Comparison of ENCODE assay signal across 16 cellular contexts in genomic region chr11:14529933-14530332, GRCh38. TPM values are rescaled to one million over a fixed set of nuclear protein-coding genes. Genes with fewer than 3 reads are reported as not detected.
DNase-seq lines count a peak whose midpoint lies in the region; ATAC-seq and TF ChIP-seq lines count a peak whose summit lies in the region.
"Had no signal": no experiment of that assay in that cellular context is flagged by ENCODE, and none has a peak within 500 bp of the region (broad histone marks: within the 10 kb centered on the region; RNA-seq: fewer than 3 reads in every experiment).

No MANE protein-coding gene starts in this region.

- H3K4me3 Mint-ChIP-seq in Calu3 (ENCODE audit: low read depth, unreplicated experiment): no peak overlapping the region
- H3K4me3 Mint-ChIP-seq: CD8-positive, alpha-beta memory T cell; H9 had no signal

- no peaks in the 10 kb centered on the region for H3K27me3 Mint-ChIP-seq in Calu3 (ENCODE audit: unreplicated experiment)
- H3K27me3 Mint-ChIP-seq: CD8-positive, alpha-beta memory T cell had no signal

- intact Hi-C loops in Calu3 (cut with micrococcal nuclease; ENCODE audit: unreplicated experiment): no loop called here
- intact Hi-C loops in HCT116 (cut with micrococcal nuclease): loop anchor here (10.0 kb wide), 2 partner anchors 65 to 235 kb away; no protein-coding TSS in a partner anchor
- intact Hi-C loops in left lung (cut with DNase I): loop anchor here in 1 of 2 donors (10.0 kb wide), 2 partner anchors 275 to 375 kb away; no protein-coding TSS in a partner anchor

- H3K9me3 ChIP-seq in HCT116 (ENCODE audit: control insufficient read depth in 1 of 2, insufficient read depth in 1 of 2, low read depth in 1 of 2, low read length in 2 of 2) (no peaks in the 10 kb centered on the region), left lung (no peaks in the 10 kb centered on the region)

- peaks cover 13% of the 10 kb centered on the region for H3K4me1 Mint-ChIP-seq in Calu3 (ENCODE audit: low read depth, unreplicated experiment)
- H3K4me1 Mint-ChIP-seq: CD8-positive, alpha-beta memory T cell had no signal

- no peaks in the 10 kb centered on the region for H4K20me1 ChIP-seq in HCT116 (ENCODE audit: insufficient read depth)
- H4K20me1 ChIP-seq: BLaER1 had no signal

- no TSS peak for BruUV-seq in Calu3 (replicated peaks; lab: Mats Ljungman, UMichigan)
- BruUV-seq in HCT116 (replicated peaks; lab: Mats Ljungman, UMichigan): no TSS peak

- ATAC-seq in HCT116 (peak; percentile 90), left lung (peak; percentile 87)

- no peak overlapping the region for H3K4me3 ChIP-seq in HCT116 (replicated peaks in 1 of 2; ENCODE audit: low read depth in 1 of 2, low read length in 2 of 2)
- H3K4me3 ChIP-seq in left lung: no peak overlapping the region
- H3K4me3 ChIP-seq: BLaER1 had no signal

- no peaks in the 10 kb centered on the region for H3K9me2 ChIP-seq in HCT116 (ENCODE audit: insufficient read depth)

- no peaks in the 10 kb centered on the region for H3K79me2 ChIP-seq in HCT116 (ENCODE audit: insufficient read depth, low read length)

- no peak overlapping the region for H3K9ac ChIP-seq in HCT116 (ENCODE audit: low read length)
- H3K9ac ChIP-seq: BLaER1 had no signal

- TF ChIP-seq RAD21 in HCT116 (IDR thresholded peaks at IDR 0.05; ENCODE audit: low read depth): no peak

- H3K9me3 Mint-ChIP-seq in Calu3 (ENCODE audit: low read depth, unreplicated experiment): no peaks in the 10 kb centered on the region
- H3K9me3 Mint-ChIP-seq: CD8-positive, alpha-beta memory T cell; H9 had no signal

- TF ChIP-seq CTCF in Calu3 (IDR thresholded peaks at IDR 0.05; ENCODE audit: unreplicated experiment): no peak
- TF ChIP-seq CTCF in HCT116 (IDR thresholded peaks at IDR 0.05 in 2 of 3, conservative IDR thresholded peaks at IDR 0.05 in 1 of 3; ENCODE audit: borderline replicate concordance in 1 of 3, insufficient read depth in 1 of 3, low read depth in 2 of 3, low read length in 2 of 3): no peak
- no peak for TF ChIP-seq CTCF in left lung (IDR thresholded peaks at IDR 0.05)

- RAD21 ChIA-PET in HCT116 (lab: Charles Lee; ENCODE audit: low non-redundant PET in 1 of 2, low total read pairs in 2 of 2, uncharacterized antibody in 2 of 2, unreplicated experiment in 2 of 2): no interaction called here

- H3K36me3 Mint-ChIP-seq in Calu3 (ENCODE audit: insufficient read depth, unreplicated experiment): no peaks in the 10 kb centered on the region

- H3K36me3 ChIP-seq in HCT116 (ENCODE audit: control insufficient read depth in 1 of 2, insufficient read depth in 2 of 2, low read length in 2 of 2): no peaks in the 10 kb centered on the region
- H3K36me3 ChIP-seq in left lung: no peaks in the 10 kb centered on the region
- H3K36me3 ChIP-seq: BLaER1 had no signal

- DNase-seq in Calu3 (peak; percentile 61), HCT116 (ENCODE audit: low read depth, low spot score) (no peak), SW480 (ENCODE audit: low spot score) (peak; percentile 69), left lung (no peak), erythroblast (lab: John Stamatoyannopoulos, UW) (no peak), NCI-H2196 treated with DMSO at 0.1 percent for 48 hours (lab: John Stamatoyannopoulos, UW; ENCODE audit: unreplicated experiment) (no peak), cerebellar cortex (ENCODE audit: low spot score) (no peak), Kasumi-1 (lab: John Stamatoyannopoulos, UW) (no peak)
- DNase-seq: CD8-positive, alpha-beta memory T cell; DMS 273 treated with DMSO at 0.1 percent for 48 hours; H9; NCI-H1048; NCI-H345; NCI-H526 treated with DMSO at 0.1 percent for 48 hours; Right ventricle myocardium superior had no signal

- POLR2A ChIA-PET in HCT116 (lab: Charles Lee): no interaction called here

- H3K4me1 ChIP-seq in HCT116 (ENCODE audit: control insufficient read depth in 1 of 2, insufficient read depth in 2 of 2, low read length in 2 of 2): peaks cover 15 to 17% of the 10 kb centered on the region in 2 experiments
- no peaks in the 10 kb centered on the region for H3K4me1 ChIP-seq in left lung
- H3K4me1 ChIP-seq: BLaER1 had no signal

- H2AFZ ChIP-seq in HCT116 (ENCODE audit: low read depth, low read length, poor library complexity, severe bottlenecking): no peak overlapping the region

- no peak for TF ChIP-seq POLR2A in HCT116 (IDR thresholded peaks at IDR 0.05; ENCODE audit: borderline replicate concordance, extremely low read depth, insufficient read depth, insufficient read length)
- TF ChIP-seq POLR2A in erythroblast (IDR thresholded peaks at IDR 0.05; ENCODE audit: low read length): no peak

- peak overlapping the region; percentile 54 for H3K4me2 ChIP-seq in HCT116 (ENCODE audit: low read length)
- H3K4me2 ChIP-seq: BLaER1 had no signal

- H3K27me3 ChIP-seq in HCT116 (ENCODE audit: insufficient read depth, low read length): no peaks in the 10 kb centered on the region
- no peaks in the 10 kb centered on the region for H3K27me3 ChIP-seq in left lung
- H3K27me3 ChIP-seq: BLaER1 had no signal

- H3K27ac ChIP-seq in HCT116 (ENCODE audit: low read depth, low read length): no peak overlapping the region
- no peak overlapping the region for H3K27ac ChIP-seq in left lung
- H3K27ac ChIP-seq: BLaER1 had no signal

- CTCF ChIA-PET in Calu3 (lab: Charles Lee) (no interaction called here), HCT116 (lab: Charles Lee) (interaction anchor here (1.0 kb wide), 1 partner anchor 378 kb away, joined by 3 read pairs; no protein-coding TSS in a partner anchor)

- no peak overlapping the region for H3K27ac Mint-ChIP-seq in Calu3 (ENCODE audit: unreplicated experiment)

TF ChIP-seq in HCT116, 20 proteins besides CTCF, POLR2A, EP300 and RAD21:
- TF ChIP-seq SRF (IDR thresholded peaks at IDR 0.05; ENCODE audit: low read depth) (no peak), FOSL1 (IDR thresholded peaks at IDR 0.05; ENCODE audit: low read depth) (peak; percentile 58; the same call in 1 of the 2 replicates), JUND (IDR thresholded peaks at IDR 0.05) (peak; percentile 63), CBX3 (IDR thresholded peaks at IDR 0.05; ENCODE audit: low read depth) (0 out of 2 replicates have a peak, but pooled peaks have one; percentile 32), SIN3A (IDR thresholded peaks at IDR 0.05; ENCODE audit: low read depth) (no peak), EZH2 (IDR thresholded peaks at IDR 0.05) (no peak), TCF7L2 (IDR thresholded peaks at IDR 0.05; ENCODE audit: borderline replicate concordance, extremely low read depth, insufficient read depth, insufficient read length) (peak; percentile 85), ZNF274 (IDR thresholded peaks at IDR 0.05; ENCODE audit: low read depth, low read length) (no peak), SP1 (IDR thresholded peaks at IDR 0.05; ENCODE audit: low read depth) (peak; percentile 55)
- TF ChIP-seq, protein P1, sequence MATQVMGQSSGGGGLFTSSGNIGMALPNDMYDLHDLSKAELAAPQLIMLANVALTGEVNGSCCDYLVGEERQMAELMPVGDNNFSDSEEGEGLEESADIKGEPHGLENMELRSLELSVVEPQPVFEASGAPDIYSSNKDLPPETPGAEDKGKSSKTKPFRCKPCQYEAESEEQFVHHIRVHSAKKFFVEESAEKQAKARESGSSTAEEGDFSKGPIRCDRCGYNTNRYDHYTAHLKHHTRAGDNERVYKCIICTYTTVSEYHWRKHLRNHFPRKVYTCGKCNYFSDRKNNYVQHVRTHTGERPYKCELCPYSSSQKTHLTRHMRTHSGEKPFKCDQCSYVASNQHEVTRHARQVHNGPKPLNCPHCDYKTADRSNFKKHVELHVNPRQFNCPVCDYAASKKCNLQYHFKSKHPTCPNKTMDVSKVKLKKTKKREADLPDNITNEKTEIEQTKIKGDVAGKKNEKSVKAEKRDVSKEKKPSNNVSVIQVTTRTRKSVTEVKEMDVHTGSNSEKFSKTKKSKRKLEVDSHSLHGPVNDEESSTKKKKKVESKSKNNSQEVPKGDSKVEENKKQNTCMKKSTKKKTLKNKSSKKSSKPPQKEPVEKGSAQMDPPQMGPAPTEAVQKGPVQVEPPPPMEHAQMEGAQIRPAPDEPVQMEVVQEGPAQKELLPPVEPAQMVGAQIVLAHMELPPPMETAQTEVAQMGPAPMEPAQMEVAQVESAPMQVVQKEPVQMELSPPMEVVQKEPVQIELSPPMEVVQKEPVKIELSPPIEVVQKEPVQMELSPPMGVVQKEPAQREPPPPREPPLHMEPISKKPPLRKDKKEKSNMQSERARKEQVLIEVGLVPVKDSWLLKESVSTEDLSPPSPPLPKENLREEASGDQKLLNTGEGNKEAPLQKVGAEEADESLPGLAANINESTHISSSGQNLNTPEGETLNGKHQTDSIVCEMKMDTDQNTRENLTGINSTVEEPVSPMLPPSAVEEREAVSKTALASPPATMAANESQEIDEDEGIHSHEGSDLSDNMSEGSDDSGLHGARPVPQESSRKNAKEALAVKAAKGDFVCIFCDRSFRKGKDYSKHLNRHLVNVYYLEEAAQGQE (IDR thresholded peaks at IDR 0.05; ENCODE audit: low read depth): no peak
- TF ChIP-seq, protein P2, sequence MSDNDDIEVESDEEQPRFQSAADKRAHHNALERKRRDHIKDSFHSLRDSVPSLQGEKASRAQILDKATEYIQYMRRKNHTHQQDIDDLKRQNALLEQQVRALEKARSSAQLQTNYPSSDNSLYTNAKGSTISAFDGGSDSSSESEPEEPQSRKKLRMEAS (IDR thresholded peaks at IDR 0.05): no peak
- TF ChIP-seq, protein P3, sequence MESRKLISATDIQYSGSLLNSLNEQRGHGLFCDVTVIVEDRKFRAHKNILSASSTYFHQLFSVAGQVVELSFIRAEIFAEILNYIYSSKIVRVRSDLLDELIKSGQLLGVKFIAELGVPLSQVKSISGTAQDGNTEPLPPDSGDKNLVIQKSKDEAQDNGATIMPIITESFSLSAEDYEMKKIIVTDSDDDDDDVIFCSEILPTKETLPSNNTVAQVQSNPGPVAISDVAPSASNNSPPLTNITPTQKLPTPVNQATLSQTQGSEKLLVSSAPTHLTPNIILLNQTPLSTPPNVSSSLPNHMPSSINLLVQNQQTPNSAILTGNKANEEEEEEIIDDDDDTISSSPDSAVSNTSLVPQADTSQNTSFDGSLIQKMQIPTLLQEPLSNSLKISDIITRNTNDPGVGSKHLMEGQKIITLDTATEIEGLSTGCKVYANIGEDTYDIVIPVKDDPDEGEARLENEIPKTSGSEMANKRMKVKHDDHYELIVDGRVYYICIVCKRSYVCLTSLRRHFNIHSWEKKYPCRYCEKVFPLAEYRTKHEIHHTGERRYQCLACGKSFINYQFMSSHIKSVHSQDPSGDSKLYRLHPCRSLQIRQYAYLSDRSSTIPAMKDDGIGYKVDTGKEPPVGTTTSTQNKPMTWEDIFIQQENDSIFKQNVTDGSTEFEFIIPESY (IDR thresholded peaks at IDR 0.05; ENCODE audit: extremely low read depth, insufficient replicate concordance, low read length): no peak

RNA-seq across cellular contexts. Expression of gene PSMA1, which starts 9.7 kb away (rescaled TPM):
- total RNA-seq in Calu3 (2022) (187 and 205 TPM in 2 replicates), HCT116 (2021; ENCODE audit: unreplicated experiment) (211 TPM), left lung (100 to 1,000 TPM; 109 to 184 TPM)
- 133 and 185 TPM in 2 replicates for polyA plus RNA-seq in HCT116 (2012)

RNA-seq across cellular contexts. Expression of gene COPB1, which starts 30.3 kb away (rescaled TPM):
- total RNA-seq in Calu3 (2022) (92.1 and 95.5 TPM in 2 replicates), HCT116 (2021; ENCODE audit: unreplicated experiment) (95.5 TPM), left lung (100 to 1,000 TPM; 105 to 113 TPM)
- polyA plus RNA-seq in HCT116 (2012): 78.9 and 84.2 TPM in 2 replicates

Comparison
In these comparisons a context has a peak if more than half of its experiments do, and no peak if none do; other contexts are left out.
1. DNase-seq: peak in Calu3 (single experiment) and SW480 (single experiment); none in HCT116 (single experiment), left lung (0 of 2), erythroblast (0 of 2), NCI-H2196 treated with DMSO at 0.1 percent for 48 hours (single experiment), cerebellar cortex (single experiment) and Kasumi-1 (0 of 2).